ENCODE assay signal across 8 cellular contexts in the genomic region with DNA sequence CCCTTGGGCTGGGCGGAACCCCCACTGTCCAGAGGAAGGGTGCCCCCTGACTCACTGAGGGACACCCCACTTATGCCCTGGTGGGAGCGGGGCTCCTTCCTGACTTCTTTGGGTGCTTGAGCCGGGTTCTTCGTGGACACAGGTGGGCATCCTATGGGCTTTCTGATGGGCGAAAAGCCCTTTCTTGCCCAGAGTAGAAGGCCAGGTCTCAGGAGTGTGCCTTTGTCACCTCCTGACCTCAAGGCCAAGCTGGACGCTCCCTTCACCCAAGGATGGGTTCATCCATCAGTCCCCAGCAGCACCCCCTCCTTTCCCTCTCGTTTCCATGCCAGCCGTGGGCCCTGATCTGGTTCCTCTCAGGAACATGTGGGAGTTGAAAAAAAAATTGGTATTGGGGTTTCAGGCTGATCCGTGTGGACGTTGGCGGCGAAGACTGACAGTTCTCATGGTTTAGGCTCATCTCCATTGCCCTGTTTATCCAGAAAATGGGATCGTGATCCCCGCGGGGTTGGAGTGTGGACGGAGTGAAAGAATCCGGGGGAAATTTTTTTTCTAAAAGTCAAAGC. TPM values are rescaled to one million over a fixed set of nuclear protein-coding genes. Genes with fewer than 3 reads are reported as not detected.
DNase-seq lines count a peak whose midpoint lies in the region; ATAC-seq and TF ChIP-seq lines count a peak whose summit lies in the region.

No MANE protein-coding gene starts in this region.

- peak overlapping the region; percentile 98 for H3K27ac Mint-ChIP-seq in chondrocyte (ENCODE audit: unreplicated experiment)
- H3K27ac Mint-ChIP-seq in naive thymus-derived CD8-positive, alpha-beta T cell, result peak overlapping the region; percentile 70 to 96 (median 91)

- peak overlapping the region; percentile 95 for H3K4me3 Mint-ChIP-seq in chondrocyte (ENCODE audit: unreplicated experiment)
- peak overlapping the region in 8 of 10 donors; percentile 93 to 96 (median 95) for H3K4me3 Mint-ChIP-seq in naive thymus-derived CD8-positive, alpha-beta T cell

- TF ChIP-seq CTCF in chondrocyte (IDR thresholded peaks at IDR 0.05), result no peak

- H3K27me3 Mint-ChIP-seq in chondrocyte (ENCODE audit: low read depth), result no peaks in the 10 kb centered on the region
- no peaks in the 10 kb centered on the region for H3K27me3 Mint-ChIP-seq in naive thymus-derived CD8-positive, alpha-beta T cell

- peak overlapping the region; percentile 84 for H3K4me3 ChIP-seq in MG63

- no peaks in the 10 kb centered on the region for H3K9me3 ChIP-seq in MG63

- H3K9me3 Mint-ChIP-seq in chondrocyte (ENCODE audit: low read depth), result no peaks in the 10 kb centered on the region
- no peaks in the 10 kb centered on the region for H3K9me3 Mint-ChIP-seq in naive thymus-derived CD8-positive, alpha-beta T cell

- H3K36me3 Mint-ChIP-seq in chondrocyte (ENCODE audit: low read depth), result no peaks in the 10 kb centered on the region
- no peaks in the 10 kb centered on the region for H3K36me3 Mint-ChIP-seq in naive thymus-derived CD8-positive, alpha-beta T cell

- ATAC-seq in naive thymus-derived CD8-positive, alpha-beta T cell, result no peak
- no peak for ATAC-seq in HG02938 (IDR thresholded peaks at IDR 0.05; ENCODE audit: unreplicated experiment)

- H3K36me3 ChIP-seq in MG63, result peaks cover 3% of the 10 kb centered on the region; the same call in 1 of the 2 replicates

- DNase-seq in ELR (ENCODE audit: low read depth), result peak; percentile 46
- DNase-seq in MG63, result no peak
- DNase-seq in chondrocyte (ENCODE audit: low spot score), result no peak
- no peak for DNase-seq in naive thymus-derived CD8-positive, alpha-beta T cell
- no peak for DNase-seq in AG20443 (ENCODE audit: low spot score)
- no peak for DNase-seq in activated CD4-positive, CD25-positive, alpha-beta regulatory T cell treated with anti-CD3 and anti-CD28 coated beads, Interleukin-2, amount 50 U/mL, for 72 hours
- DNase-seq in NCI-H2081 treated with DMSO at 0.1 percent for 48 hours (lab: John Stamatoyannopoulos, UW), result no peak

- POLR2A ChIA-PET in naive thymus-derived CD8-positive, alpha-beta T cell (lab: Charles Lee), result interaction anchor here (0.6 to 6.2 kb wide), 17 partner anchors 9 to 334 kb away, joined by 3 to 54 read pairs (median 9); partner anchors contain the start of genes EEIG1 and TOR2A

- no peaks in the 10 kb centered on the region for H3K27me3 ChIP-seq in MG63

- peaks cover 52% of the 10 kb centered on the region for H3K4me1 Mint-ChIP-seq in chondrocyte (ENCODE audit: low read depth)
- H3K4me1 Mint-ChIP-seq in naive thymus-derived CD8-positive, alpha-beta T cell, result peaks cover 30 to 69% (median 47%) of the 10 kb centered on the region in 4 donors

RNA-seq across cellular contexts. Expression of gene SLC25A25, which starts 0.7 kb away (rescaled TPM):
- total RNA-seq in MG63 (2014; rRNA removed; shearing (Covaris generic); ENCODE audit: low replicate concordance), result 7.4 and 8.7 TPM in 2 replicates
- 10.6 to 17.6 TPM (median 15.8 TPM) in 3 replicates for total RNA-seq in chondrocyte
- total RNA-seq in naive thymus-derived CD8-positive, alpha-beta T cell, result 10 to 100 TPM; 18.6 to 18.9 TPM
- 10 to 100 TPM; 12.1 to 17.8 (median 13.8) TPM for polyA plus RNA-seq in naive thymus-derived CD8-positive, alpha-beta T cell

RNA-seq across cellular contexts. Expression of gene NAIF1, which starts 1.6 kb away (rescaled TPM):
- total RNA-seq in MG63 (2014; rRNA removed; shearing (Covaris generic); ENCODE audit: low replicate concordance), result 6.4 and 10.7 TPM in 2 replicates
- total RNA-seq in chondrocyte, result 6.8 to 8.8 TPM (median 7.8 TPM) in 3 replicates
- 10 to 100 TPM; 14.3 to 18.3 TPM for total RNA-seq in naive thymus-derived CD8-positive, alpha-beta T cell
- 10 to 100 TPM; 10.1 to 13.3 (median 11.3) TPM for polyA plus RNA-seq in naive thymus-derived CD8-positive, alpha-beta T cell

RNA-seq across cellular contexts. Expression of gene PTGES2, which starts 58.8 kb away (rescaled TPM):
- total RNA-seq in MG63 (2014; rRNA removed; shearing (Covaris generic); ENCODE audit: low replicate concordance), result 114 and 120 TPM in 2 replicates
- 43.5 to 53.6 TPM (median 49.3 TPM) in 3 replicates for total RNA-seq in chondrocyte
- 10 to 100 TPM; 69.2 to 75.6 TPM for total RNA-seq in naive thymus-derived CD8-positive, alpha-beta T cell
- polyA plus RNA-seq in naive thymus-derived CD8-positive, alpha-beta T cell, result 10 to 100 TPM; 28.9 to 49.8 (median 33.3) TPM
